Comparison of ENCODE assay signal across 21 cellular contexts in the genomic region with DNA sequence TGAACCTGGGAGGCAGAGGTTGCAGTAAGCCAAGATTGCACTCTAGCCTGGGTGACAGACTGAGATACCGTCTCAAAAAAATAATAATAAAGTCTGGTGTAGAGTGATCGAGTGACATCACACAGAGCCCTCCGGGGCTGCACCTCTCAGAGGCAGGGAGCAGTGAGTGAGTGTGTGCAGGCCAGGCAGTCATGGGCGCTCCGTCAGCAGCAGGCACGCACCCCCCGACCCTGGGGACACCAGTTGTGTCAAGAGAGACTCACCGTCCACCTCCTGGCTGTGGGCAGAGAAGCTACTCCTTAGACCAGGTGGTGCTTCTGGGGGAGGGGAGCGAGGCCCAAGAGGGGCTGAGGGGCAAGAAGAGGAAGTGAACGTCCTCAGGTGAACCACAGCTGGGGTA.
DNase-seq lines count a peak whose midpoint lies in the region; ATAC-seq and TF ChIP-seq lines count a peak whose summit lies in the region.
"Had no signal": no experiment of that assay in that cellular context is flagged by ENCODE, and none has a peak within 500 bp of the region (broad histone marks: within the 10 kb centered on the region; RNA-seq: fewer than 3 reads in every experiment).

No MANE protein-coding gene starts in this region.

- no peak overlapping the region for H3K4me3 ChIP-seq in mammary epithelial cell (replicated peaks in 1 of 3; ENCODE audit: insufficient read depth in 1 of 3, low read depth in 2 of 3, low read length in 3 of 3)
- no peak overlapping the region for H3K4me3 ChIP-seq in Caco-2 (ENCODE audit: low read depth, low read length)
- H3K4me3 ChIP-seq in hepatocyte: no peak overlapping the region
- H3K4me3 ChIP-seq in neural progenitor cell: no peak overlapping the region
- H3K4me3 ChIP-seq: BLaER1, K562, Peyer's patch, SJSA1 had no signal

- H3K27ac ChIP-seq in mammary epithelial cell (ENCODE audit: insufficient read depth, low read depth, low read length) (no peak overlapping the region), hepatocyte (peak overlapping the region; percentile 96), neural progenitor cell (no peak overlapping the region)
- H3K27ac ChIP-seq: BLaER1 had no signal

- DNase-seq in MCF 10A (ENCODE audit: unreplicated experiment) (no peak), mammary epithelial cell (no peak), Caco-2 (no peak), hepatocyte (ENCODE audit: low spot score) (no peak), neural progenitor cell (ENCODE audit: low spot score) (no peak)
- DNase-seq: Calu3; CD4-positive, alpha-beta memory T cell; DMS153; MM.1S; NCI-H1048; NCI-H1417 treated with DMSO at 0.1 percent for 48 hours; NCI-H187; NCI-H446; NCI-H526; Peyer's patch had no signal

- H3K4me1 Mint-ChIP-seq in MCF 10A (ENCODE audit: insufficient read depth, unreplicated experiment) (peaks cover 35% of the 10 kb centered on the region), Caco-2 (ENCODE audit: low read depth, unreplicated experiment) (peaks cover 29% of the 10 kb centered on the region), neural progenitor cell (peaks cover 37% of the 10 kb centered on the region)

- no peaks in the 10 kb centered on the region for H3K9me3 ChIP-seq in mammary epithelial cell (replicated peaks; ENCODE audit: insufficient read depth, low read length)
- no peaks in the 10 kb centered on the region for H3K9me3 ChIP-seq in Caco-2
- H3K9me3 ChIP-seq in hepatocyte (ENCODE audit: low read depth): no peaks in the 10 kb centered on the region
- no peaks in the 10 kb centered on the region for H3K9me3 ChIP-seq in neural progenitor cell (ENCODE audit: low read depth)
- H3K9me3 ChIP-seq: BLaER1, Peyer's patch had no signal

- CTCF ChIA-PET in MCF 10A (lab: Yijun Ruan, JAX): interaction anchor here (0.6 kb wide), 1 partner anchor 140 kb away, joined by 3 read pairs; no protein-coding TSS in a partner anchor
- CTCF ChIA-PET in mammary epithelial cell (lab: Charles Lee; ENCODE audit: low non-redundant PET): no interaction called here
- CTCF ChIA-PET in Caco-2 (lab: Charles Lee): no interaction called here

- H3K36me3 ChIP-seq in mammary epithelial cell (ENCODE audit: insufficient read depth, low read length) (no peaks in the 10 kb centered on the region), Caco-2 (ENCODE audit: control insufficient read depth, insufficient read depth, low read length) (no peaks in the 10 kb centered on the region), hepatocyte (replicated peaks; ENCODE audit: insufficient read depth, low read depth) (no peaks in the 10 kb centered on the region), neural progenitor cell (no peaks in the 10 kb centered on the region)
- H3K36me3 ChIP-seq: BLaER1, Peyer's patch, SJSA1 had no signal

- ATAC-seq in HG03159 (IDR thresholded peaks at IDR 0.05; ENCODE audit: unreplicated experiment) (no peak), HG02588 (IDR thresholded peaks at IDR 0.05; ENCODE audit: unreplicated experiment) (no peak), GM21737 (IDR thresholded peaks at IDR 0.05; ENCODE audit: unreplicated experiment) (no peak)
- ATAC-seq: K562 had no signal

- H3K36me3 Mint-ChIP-seq in MCF 10A (ENCODE audit: insufficient read depth, unreplicated experiment) (peaks cover 4% of the 10 kb centered on the region), Caco-2 (ENCODE audit: insufficient read depth, unreplicated experiment) (peaks cover 41% of the 10 kb centered on the region), neural progenitor cell (peaks cover 3% of the 10 kb centered on the region)
- H3K36me3 Mint-ChIP-seq: CD4-positive, alpha-beta memory T cell had no signal

- intact Hi-C loops in MCF 10A (cut with micrococcal nuclease): no loop called here
- intact Hi-C loops in mammary epithelial cell (cut with micrococcal nuclease): no loop called here
- intact Hi-C loops in Caco-2 (cut with micrococcal nuclease; ENCODE audit: unreplicated experiment): no loop called here

- BruUV-seq in MCF 10A (replicated peaks; lab: Mats Ljungman, UMichigan) (no TSS peak), mammary epithelial cell (replicated peaks; lab: Mats Ljungman, UMichigan) (no TSS peak), Caco-2 (replicated peaks; lab: Mats Ljungman, UMichigan) (no TSS peak)

- no peaks in the 10 kb centered on the region for H3F3A ChIP-seq in neural progenitor cell (ENCODE audit: low read depth)

- no peak for TF ChIP-seq CTCF in MCF 10A (IDR thresholded peaks at IDR 0.05; ENCODE audit: unreplicated experiment)
- no peak for TF ChIP-seq CTCF in mammary epithelial cell (conservative IDR thresholded peaks at IDR 0.05 in 1 of 2, IDR thresholded peaks at IDR 0.05 in 1 of 2; ENCODE audit: extremely low read depth in 1 of 2, insufficient read depth in 1 of 2, low read depth in 1 of 2, low read length in 2 of 2)
- TF ChIP-seq CTCF in Caco-2 (IDR thresholded peaks at IDR 0.05; ENCODE audit: insufficient read depth in 1 of 2, low read depth in 1 of 2, low read length in 1 of 2, severe bottlenecking in 1 of 2, unreplicated experiment in 1 of 2): no peak
- TF ChIP-seq CTCF in hepatocyte (IDR thresholded peaks at IDR 0.05; ENCODE audit: poor library complexity): no peak
- TF ChIP-seq CTCF in neural progenitor cell (IDR thresholded peaks at IDR 0.05): no peak

- H3K27ac Mint-ChIP-seq in MCF 10A (ENCODE audit: low read depth, unreplicated experiment) (peak overlapping the region; percentile 51), Caco-2 (ENCODE audit: unreplicated experiment) (peak overlapping the region; percentile 99), neural progenitor cell (peak overlapping the region; percentile 76)

- H3K79me2 ChIP-seq in mammary epithelial cell (ENCODE audit: insufficient read depth, low read length): no peaks in the 10 kb centered on the region
- H3K79me2 ChIP-seq in hepatocyte: no peaks in the 10 kb centered on the region
- H3K79me2 ChIP-seq in neural progenitor cell (ENCODE audit: low read depth): no peaks in the 10 kb centered on the region

- H3K27me3 Mint-ChIP-seq in MCF 10A (ENCODE audit: insufficient read depth, unreplicated experiment): no peaks in the 10 kb centered on the region
- no peaks in the 10 kb centered on the region for H3K27me3 Mint-ChIP-seq in Caco-2 (ENCODE audit: insufficient read depth, unreplicated experiment)
- H3K27me3 Mint-ChIP-seq in neural progenitor cell (ENCODE audit: insufficient read depth, low read depth): peaks cover 35% of the 10 kb centered on the region

- no peak overlapping the region for H3K4me2 ChIP-seq in mammary epithelial cell (ENCODE audit: insufficient read depth, low read depth, low read length)
- no peak overlapping the region for H3K4me2 ChIP-seq in hepatocyte
- no peak overlapping the region for H3K4me2 ChIP-seq in neural progenitor cell
- H3K4me2 ChIP-seq: BLaER1 had no signal

- H4K20me1 ChIP-seq in mammary epithelial cell (ENCODE audit: insufficient read depth, low read length) (no peaks in the 10 kb centered on the region), hepatocyte (ENCODE audit: insufficient read depth, poor library complexity, severe bottlenecking) (no peaks in the 10 kb centered on the region), neural progenitor cell (ENCODE audit: low read depth) (no peaks in the 10 kb centered on the region)
- H4K20me1 ChIP-seq: BLaER1 had no signal

- POLR2A ChIA-PET in MCF 10A (lab: Yijun Ruan, JAX) (no interaction called here), Caco-2 (lab: Charles Lee) (no interaction called here)

- H3K4me3 Mint-ChIP-seq in MCF 10A (ENCODE audit: unreplicated experiment) (no peak overlapping the region), Caco-2 (ENCODE audit: unreplicated experiment) (no peak overlapping the region), neural progenitor cell (peak overlapping the region; percentile 21)

- no peak overlapping the region for H2AFZ ChIP-seq in mammary epithelial cell (ENCODE audit: low read depth, low read length)
- no peak overlapping the region for H2AFZ ChIP-seq in hepatocyte
- H2AFZ ChIP-seq in neural progenitor cell (replicated peaks): no peak overlapping the region

- H3K9ac ChIP-seq in mammary epithelial cell (ENCODE audit: insufficient read depth, low read length): no peak overlapping the region
- H3K9ac ChIP-seq in neural progenitor cell: no peak overlapping the region
- H3K9ac ChIP-seq: BLaER1 had no signal

- in situ Hi-C loops in mammary epithelial cell (cut with MboI; ENCODE audit: low sequenced_read_pairs in 2 of 2): no loop called here

- H3K27me3 ChIP-seq in mammary epithelial cell (ENCODE audit: insufficient read depth, low read length) (no peaks in the 10 kb centered on the region), Caco-2 (replicated peaks; ENCODE audit: control insufficient read depth, insufficient read depth, low read length) (no peaks in the 10 kb centered on the region), hepatocyte (no peaks in the 10 kb centered on the region), neural progenitor cell (no peaks in the 10 kb centered on the region)
- H3K27me3 ChIP-seq: BLaER1, Peyer's patch, SJSA1 had no signal

- dilution Hi-C loops in mammary epithelial cell (cut with HindIII; ENCODE audit: low sequenced_read_pairs): no loop called here

- WGBS in mammary epithelial cell (ENCODE audit: low coverage, missing lambda C conversion rate): 93% methylated on average over 7 of the region's 10 CpGs
- WGBS in hepatocyte (ENCODE audit: low lambda C conversion rate, missing lambda C conversion rate): 96% methylated on average over 9 of the region's 10 CpGs

- H3K4me1 ChIP-seq in mammary epithelial cell (ENCODE audit: insufficient read depth, low read length): peaks cover 18% of the 10 kb centered on the region
- H3K4me1 ChIP-seq in Caco-2: peaks cover 32% of the 10 kb centered on the region
- H3K4me1 ChIP-seq in hepatocyte (ENCODE audit: insufficient read depth): peaks cover 31% of the 10 kb centered on the region
- peaks cover 11% of the 10 kb centered on the region for H3K4me1 ChIP-seq in neural progenitor cell

- H3K9me3 Mint-ChIP-seq in MCF 10A (ENCODE audit: unreplicated experiment): peaks cover 18% of the 10 kb centered on the region
- peaks cover 20% of the 10 kb centered on the region for H3K9me3 Mint-ChIP-seq in Caco-2 (ENCODE audit: unreplicated experiment)
- H3K9me3 Mint-ChIP-seq in neural progenitor cell: peaks cover 25% of the 10 kb centered on the region

- no peaks in the 10 kb centered on the region for H3K9me2 ChIP-seq in hepatocyte (replicated peaks; ENCODE audit: insufficient read depth)
